Comparison of ENCODE assay signal across 25 cellular contexts in genomic region chr1:185860316-185860715, GRCh38.
"Had no signal": no experiment of that assay in that cellular context is flagged by ENCODE, and none has a peak within 500 bp of the region (broad histone marks: within the 10 kb centered on the region; RNA-seq: fewer than 3 reads in every experiment).

No MANE protein-coding gene starts in this region.

- ATAC-seq: activated CD8-positive, alpha-beta T cell treated with anti-CD3 and anti-CD28 coated beads, Interleukin-2, amount 10 ng/mL, durations not matched to agents 7 days and 5 days; gastroesophageal sphincter; left colon; right lobe of liver had no signal

- H3K4me1 Mint-ChIP-seq: activated naive CD4-positive, alpha-beta T cell treated with anti-CD3 and anti-CD28 coated beads, Interleukin-2, amount 50 U/mL, for 24 hours had no signal

- H3K4me3 ChIP-seq: adrenal gland, gastroesophageal sphincter, right lobe of liver, testis, vagina had no signal

- H3K27me3 ChIP-seq: adrenal gland, gastroesophageal sphincter, right lobe of liver, testis, vagina had no signal

- H3K27me3 Mint-ChIP-seq: memory B cell, type B pancreatic cell had no signal

- H3K36me3 Mint-ChIP-seq: activated naive CD4-positive, alpha-beta T cell treated with anti-CD3 and anti-CD28 coated beads, Interleukin-2, amount 50 U/mL, for 24 hours; memory B cell; type B pancreatic cell had no signal

- H3K9me3 Mint-ChIP-seq: activated naive CD4-positive, alpha-beta T cell treated with anti-CD3 and anti-CD28 coated beads, Interleukin-2, amount 50 U/mL, for 24 hours; activated T-helper 1 cell treated with anti-CD3 and anti-CD28 coated beads, Interleukin-12 subunit alpha, Interleukin-12 subunit beta, Interleukin-2, Interleukin-4 antibody, amounts not matched to agents 30 ng/mL and 10 ng/mL and 1 ng/mL, durations not matched to agents 14 hours and 24 hours and 36 hours; memory B cell; nephron progenitor cell; T-helper 2 cell treated with Interferon-gamma antibody and Interleukin-4, amounts not matched to agents 5 μg/mL and 100 μg/mL, for 36 hours; type B pancreatic cell had no signal

- H3K36me3 ChIP-seq: adrenal gland, right lobe of liver, vagina had no signal

- H3K4me1 ChIP-seq: adrenal gland, right lobe of liver, testis had no signal

- H3K4me3 Mint-ChIP-seq: activated CD8-positive, alpha-beta T cell treated with anti-CD3 and anti-CD28 coated beads, Interleukin-2, amount 10 ng/mL, durations not matched to agents 7 days and 5 days; activated naive CD4-positive, alpha-beta T cell treated with anti-CD3 and anti-CD28 coated beads, Interleukin-2, amount 50 U/mL, for 24 hours; activated T-helper 1 cell treated with anti-CD3 and anti-CD28 coated beads, Interleukin-12 subunit alpha, Interleukin-12 subunit beta, Interleukin-2, Interleukin-4 antibody, amounts not matched to agents 30 ng/mL and 10 ng/mL and 1 ng/mL, durations not matched to agents 14 hours and 24 hours and 36 hours; memory B cell; nephron progenitor cell; T-helper 2 cell treated with Interferon-gamma antibody and Interleukin-4, amounts not matched to agents 5 μg/mL and 100 μg/mL, for 36 hours; type B pancreatic cell had no signal

- H3K27ac ChIP-seq: adrenal gland, gastroesophageal sphincter, right lobe of liver, testis, vagina had no signal

- H3K27ac Mint-ChIP-seq: activated CD8-positive, alpha-beta T cell treated with anti-CD3 and anti-CD28 coated beads, Interleukin-2, amount 10 ng/mL, durations not matched to agents 7 days and 5 days; activated naive CD4-positive, alpha-beta T cell treated with anti-CD3 and anti-CD28 coated beads, Interleukin-2, amount 50 U/mL, for 24 hours; activated T-helper 1 cell treated with anti-CD3 and anti-CD28 coated beads, Interleukin-12 subunit alpha, Interleukin-12 subunit beta, Interleukin-2, Interleukin-4 antibody, amounts not matched to agents 30 ng/mL and 10 ng/mL and 1 ng/mL, durations not matched to agents 14 hours and 24 hours and 36 hours; memory B cell; nephron progenitor cell; T-helper 2 cell treated with Interferon-gamma antibody and Interleukin-4, amounts not matched to agents 5 μg/mL and 100 μg/mL, for 36 hours; type B pancreatic cell had no signal

- H3K9me3 ChIP-seq: adrenal gland, gastroesophageal sphincter, right lobe of liver, testis, vagina had no signal

- DNase-seq: activated CD4-positive, alpha-beta T cell treated with anti-CD3 and anti-CD28 coated beads for 1 hour; activated CD4-positive, alpha-beta T cell treated with anti-CD3 and anti-CD28 coated beads, Interleukin-2, amount 50 U/mL, for 1 hour; activated CD8-positive, alpha-beta T cell treated with anti-CD3 and anti-CD28 coated beads, Interleukin-2, amount 10 ng/mL, durations not matched to agents 7 days and 5 days; activated gamma-delta T cell treated with Interleukin-2 at 50 U/mL for 16 hours; adrenal gland; dermis blood vessel endothelial cell; effector CD8-positive, alpha-beta T cell; erythroblast; head of caudate nucleus; hypothalamus; islet precursor cell; left colon; nephron progenitor cell; right lobe of liver; small intestine; stimulated activated CD4-positive, alpha-beta T cell treated with anti-CD3 and anti-CD28 coated beads, Interleukin-4, amount 100 ng/mL, for 1 hour; stimulated activated naive CD4-positive, alpha-beta T cell; testis had no signal
